Comparison of ENCODE assay signal across 26 cellular contexts in genomic region chr4:183181081-183181480, GRCh38.
DNase-seq lines count a peak whose midpoint lies in the region; ATAC-seq and TF ChIP-seq lines count a peak whose summit lies in the region.
"Had no signal": no experiment of that assay in that cellular context is flagged by ENCODE, and none has a peak within 500 bp of the region (broad histone marks: within the 10 kb centered on the region; RNA-seq: fewer than 3 reads in every experiment).

No MANE protein-coding gene starts in this region.

- H3K4me1 ChIP-seq in HUES48 (ENCODE audit: control insufficient read depth, insufficient read depth, low read length) (peaks cover 77% of the 10 kb centered on the region), iPS-20b (ENCODE audit: insufficient read depth, low read length) (peaks cover 52% of the 10 kb centered on the region), mesenchymal stem cell (ENCODE audit: control insufficient read depth, insufficient read depth, low read depth, low read length) (peaks cover 11% of the 10 kb centered on the region), gastroesophageal sphincter (peaks cover 0 to 29% (median under 1%) of the 10 kb centered on the region in 3 donors)
- H3K4me1 ChIP-seq: BLaER1 had no signal

- no peaks in the 10 kb centered on the region for H3K9me3 ChIP-seq in HUES48 (ENCODE audit: control insufficient read depth, insufficient read depth, low read length)
- H3K9me3 ChIP-seq in SK-N-MC (ENCODE audit: low read depth, low read length), result no peaks in the 10 kb centered on the region; the same call in 1 of the 2 replicates
- no peaks in the 10 kb centered on the region for H3K9me3 ChIP-seq in iPS-20b (ENCODE audit: insufficient read depth, low read depth, low read length)
- H3K9me3 ChIP-seq in mesenchymal stem cell (ENCODE audit: control insufficient read depth, low read length), result no peaks in the 10 kb centered on the region
- H3K9me3 ChIP-seq in gastroesophageal sphincter, result no peaks in the 10 kb centered on the region
- H3K9me3 ChIP-seq: SJCRH30 had no signal

- DNase-seq in DMS79 (lab: John Stamatoyannopoulos, UW) (peak; percentile 19), SK-N-MC (ENCODE audit: low read depth, low spot score) (peak; percentile 86), mesenchymal stem cell (no peak), NCI-H2196 treated with DMSO at 0.1 percent for 48 hours (lab: John Stamatoyannopoulos, UW; ENCODE audit: unreplicated experiment) (no peak)
- DNase-seq: CD4-positive, CD25-positive, alpha-beta regulatory T cell; DMS53; EL; GDM1; H7; HFFc6; IMR-90; MM.1S; NCI-H1694; NCI-H2081; NCI-H446; NCI-H526; PC-9; SJCRH30; T-cell had no signal

- no peak overlapping the region for H2BK5ac ChIP-seq in mesenchymal stem cell (ENCODE audit: low read depth, low read length, poor library complexity, severe bottlenecking)

- no peak overlapping the region for H3K4me2 ChIP-seq in mesenchymal stem cell (ENCODE audit: low read length, poor library complexity, severe bottlenecking)
- H3K4me2 ChIP-seq: BLaER1, KMS-11, PC-9 had no signal

- H3K14ac ChIP-seq in mesenchymal stem cell (ENCODE audit: low read length in 2 of 2), result no peak overlapping the region

- no peak overlapping the region for H3K18ac ChIP-seq in mesenchymal stem cell (ENCODE audit: low read depth in 1 of 2, low read length in 2 of 2)

- H2BK120ac ChIP-seq in mesenchymal stem cell (ENCODE audit: low read depth, low read length), result no peak overlapping the region

- no peak overlapping the region for H2BK12ac ChIP-seq in mesenchymal stem cell (ENCODE audit: low read length in 2 of 2)

- no peak overlapping the region for H3K23ac ChIP-seq in mesenchymal stem cell (ENCODE audit: low read length in 2 of 2)

- H3K27me3 ChIP-seq in HUES48 (ENCODE audit: control insufficient read depth, insufficient read depth, low read length) (no peaks in the 10 kb centered on the region), iPS-20b (ENCODE audit: insufficient read depth, low read length) (no peaks in the 10 kb centered on the region), mesenchymal stem cell (ENCODE audit: control insufficient read depth in 1 of 2, insufficient read depth in 1 of 2, low read length in 2 of 2) (no peaks in the 10 kb centered on the region), gastroesophageal sphincter (no peaks in the 10 kb centered on the region)
- H3K27me3 ChIP-seq: BLaER1, SJCRH30 had no signal

- H4K8ac ChIP-seq in mesenchymal stem cell (ENCODE audit: low read length), result no peak overlapping the region

- peak overlapping the region; percentile 74 for H3K27ac ChIP-seq in HUES48 (ENCODE audit: low read depth, low read length)
- peak overlapping the region; percentile 66; the same call in 1 of the 2 replicates for H3K27ac ChIP-seq in SK-N-MC
- peak overlapping the region; percentile 1 for H3K27ac ChIP-seq in iPS-20b (ENCODE audit: low read length)
- no peak overlapping the region for H3K27ac ChIP-seq in mesenchymal stem cell (ENCODE audit: low read length, poor library complexity, severe bottlenecking)
- H3K27ac ChIP-seq in gastroesophageal sphincter, result no peak overlapping the region
- H3K27ac ChIP-seq: BLaER1, KMS-11, PC-9, SJCRH30 had no signal

- TF ChIP-seq EP300 in gastroesophageal sphincter (IDR thresholded peaks at IDR 0.05), result no peak

- TF ChIP-seq CTCF in gastroesophageal sphincter (IDR thresholded peaks at IDR 0.05), result no peak

- no peak overlapping the region for H2BK15ac ChIP-seq in mesenchymal stem cell (ENCODE audit: low read depth, poor library complexity, severe bottlenecking)

- H3K4ac ChIP-seq in mesenchymal stem cell (ENCODE audit: low read depth in 1 of 2, low read length in 2 of 2), result no peak overlapping the region

- H3K4me3 ChIP-seq in HUES48 (ENCODE audit: low read depth, low read length) (no peak overlapping the region; the same call in 1 of the 2 replicates), SK-N-MC (peak overlapping the region; percentile 30), iPS-20b (ENCODE audit: low read length) (peak overlapping the region; percentile 41; the same call in 1 of the 2 replicates), mesenchymal stem cell (ENCODE audit: insufficient read depth in 1 of 2, low read depth in 1 of 2, low read length in 2 of 2) (no peak overlapping the region), gastroesophageal sphincter (no peak overlapping the region)
- H3K4me3 ChIP-seq: BLaER1, GM12878, PC-9, SJCRH30 had no signal

- no peak overlapping the region for H2AK5ac ChIP-seq in mesenchymal stem cell (ENCODE audit: low read length, severe bottlenecking)

- WGBS in mesenchymal stem cell, result 100% methylated on average over 1 of the region's 3 CpGs
- WGBS in gastroesophageal sphincter (ENCODE audit: low coverage in 1 of 2), 2 donors, result 85 to 87% methylated on average over 2 to 3 of the region's 3 CpGs

- ATAC-seq in gastroesophageal sphincter, result no peak
- ATAC-seq: GM12878, Right ventricle myocardium inferior, T-cell had no signal

- TF ChIP-seq POLR2A in gastroesophageal sphincter (IDR thresholded peaks at IDR 0.05), result no peak

- peaks cover 9% of the 10 kb centered on the region for H3K79me1 ChIP-seq in mesenchymal stem cell (replicated peaks; ENCODE audit: low read length, poor library complexity, severe bottlenecking)

- H3K9ac ChIP-seq in HUES48 (ENCODE audit: low read depth, low read length) (no peak overlapping the region), SK-N-MC (ENCODE audit: insufficient read length) (no peak overlapping the region), iPS-20b (ENCODE audit: low read depth, low read length) (peak overlapping the region; percentile 29; the same call in 1 of the 2 replicates), mesenchymal stem cell (ENCODE audit: low read length) (no peak overlapping the region)
- H3K9ac ChIP-seq: BLaER1, KMS-11 had no signal

- H4K91ac ChIP-seq in mesenchymal stem cell (ENCODE audit: low read length), result no peak overlapping the region

- H2AFZ ChIP-seq in mesenchymal stem cell (ENCODE audit: low read depth, low read length), result no peak overlapping the region
- H2AFZ ChIP-seq: PC-9 had no signal

- H3K36me3 ChIP-seq in HUES48 (ENCODE audit: control insufficient read depth, insufficient read depth, low read length) (no peaks in the 10 kb centered on the region), SK-N-MC (ENCODE audit: insufficient read depth, low read length) (peaks cover 4% of the 10 kb centered on the region; the same call in 1 of the 2 replicates), iPS-20b (ENCODE audit: insufficient read depth, low read depth, low read length) (no peaks in the 10 kb centered on the region), mesenchymal stem cell (ENCODE audit: control insufficient read depth in 1 of 2, insufficient read depth in 2 of 2, low read depth in 1 of 2, low read length in 2 of 2) (no peaks in the 10 kb centered on the region), gastroesophageal sphincter (no peaks in the 10 kb centered on the region)
- H3K36me3 ChIP-seq: BLaER1, SJCRH30 had no signal

Comparison
In these comparisons a context has a peak if more than half of its experiments do, and no peak if none do; other contexts are left out.
1. DNase-seq: peak in DMS79 (single experiment) and SK-N-MC (single experiment); none in mesenchymal stem cell (single experiment) and NCI-H2196 treated with DMSO at 0.1 percent for 48 hours (single experiment).
2. H3K27ac ChIP-seq: peak in HUES48 (single experiment), SK-N-MC (single experiment) and iPS-20b (single experiment); none in mesenchymal stem cell (single experiment) and gastroesophageal sphincter (0 of 4).
3. H3K4me3 ChIP-seq: peak in SK-N-MC (single experiment) and iPS-20b (single experiment); none in HUES48 (single experiment), mesenchymal stem cell (0 of 2) and gastroesophageal sphincter (0 of 2).